Comparison of ENCODE assay signal across 1 cellular context in genomic region chr20:44014807-44015732, GRCh38.
TF ChIP-seq lines count a peak whose summit lies in the region.

No MANE protein-coding gene starts in this region.

TF ChIP-seq in SK-N-SH, 30 proteins besides CTCF, POLR2A, EP300 and RAD21 (continued from another document):
- TF ChIP-seq RXRA (IDR thresholded peaks at IDR 0.05; ENCODE audit: borderline replicate concordance, low read depth) (no peak), RFX5 (IDR thresholded peaks at IDR 0.05; ENCODE audit: low read length) (peak; percentile 48; the same call in 1 of the 2 replicates), SIN3A (IDR thresholded peaks at IDR 0.05; ENCODE audit: borderline replicate concordance, low read depth, low read length) (no peak), REST (IDR thresholded peaks at IDR 0.05; ENCODE audit: low read depth, low read length) (no peak), GATA2 (CRISPR knock-in tag; IDR thresholded peaks at IDR 0.05) (peak; percentile 43; the same call in 1 of the 2 replicates), TEAD4 (IDR thresholded peaks at IDR 0.05; ENCODE audit: borderline replicate concordance, insufficient read depth) (no peak), GABPA (IDR thresholded peaks at IDR 0.05; ENCODE audit: low read depth) (no peak), CHD2 (IDR thresholded peaks at IDR 0.05; ENCODE audit: low read length, partially characterized antibody) (peak; percentile 54), SMC3 (IDR thresholded peaks at IDR 0.05; ENCODE audit: low read depth, low read length) (no peak), MXI1 (IDR thresholded peaks at IDR 0.05; ENCODE audit: low read depth, low read length) (peak; percentile 52; the same call in 1 of the 2 replicates), USF2 (IDR thresholded peaks at IDR 0.05; ENCODE audit: borderline replicate concordance, low read depth, low read length) (no peak), POLR2AphosphoS5 (IDR thresholded peaks at IDR 0.05; ENCODE audit: low read depth, low read length) (peak; percentile 27; the same call in 1 of the 2 replicates), TAF1 (IDR thresholded peaks at IDR 0.05; ENCODE audit: borderline replicate concordance, low read depth, low read length) (no peak), YY1 (IDR thresholded peaks at IDR 0.05; ENCODE audit: low read depth) (no peak), MAX (IDR thresholded peaks at IDR 0.05; ENCODE audit: low read depth) (no peak)
